Comparison of ENCODE assay signal across 8 cellular contexts in genomic region chr3:183637106-183637486, GRCh38. TPM values are rescaled to one million over a fixed set of nuclear protein-coding genes. Genes with fewer than 3 reads are reported as not detected.
A peak's percentile ranks its signal among the peaks of the same experiment; 100 is the strongest.
DNase-seq lines count a peak whose midpoint lies in the region; ATAC-seq, FAIRE-seq and TF ChIP-seq lines count a peak whose summit lies in the region.

No MANE protein-coding gene starts in this region.

- FAIRE-seq in GM12892 (lab: Jason Lieb, UNC): no peak

- H3K4me3 ChIP-seq in HEK293 (ENCODE audit: low read depth, low read length) (peak overlapping the region; percentile 90), iPS DF 6.9 (ENCODE audit: low read length) (peak overlapping the region; percentile 84; the same call in 1 of the 2 replicates), spleen (peak overlapping the region; percentile 86 to 99 (median 97))

- intact Hi-C loops in activated CD8-positive, alpha-beta T cell treated with anti-CD3 and anti-CD28 coated beads for 36 hours (cut with micrococcal nuclease): loop anchor here (5.0 kb wide), 2 partner anchors 80 to 170 kb away; partner anchors contain the start of gene KLHL6
- intact Hi-C loops in spleen (cut with DNase I; ENCODE audit: low total_unique reads): no loop called here

- H3K9me3 ChIP-seq in HEK293 (ENCODE audit: control insufficient read depth, insufficient read depth, low read depth, low read length) (no peaks in the 10 kb centered on the region), iPS DF 6.9 (ENCODE audit: control insufficient read depth, insufficient read depth, low read length) (no peaks in the 10 kb centered on the region), spleen (no peaks in the 10 kb centered on the region)

- CTCF ChIA-PET in HEK293 (lab: Yijun Ruan, JAX): interaction anchor here (0.7 to 1.4 kb wide), 2 partner anchors 130 to 1627 kb away, joined by 3 to 4 read pairs; no protein-coding TSS in a partner anchor
- CTCF ChIA-PET in activated CD8-positive, alpha-beta T cell treated with anti-CD3 and anti-CD28 coated beads for 36 hours (lab: Charles Lee): interaction anchor here (0.9 to 3.4 kb wide), 7 partner anchors 8 to 168 kb away, joined by 3 to 15 read pairs (median 3); partner anchors contain the start of gene YEATS2

- no peak for ATAC-seq in activated CD8-positive, alpha-beta T cell treated with anti-CD3 and anti-CD28 coated beads for 36 hours

- H3K4me3 Mint-ChIP-seq in activated CD8-positive, alpha-beta T cell treated with anti-CD3 and anti-CD28 coated beads for 36 hours: peak overlapping the region; percentile 87

- TF ChIP-seq POLR2A in spleen (IDR thresholded peaks at IDR 0.05): no peak
- no peak for TF ChIP-seq POLR2A in GM12892 (IDR thresholded peaks at IDR 0.05; ENCODE audit: low read depth, low read length)

- POLR2A ChIA-PET in HEK293 (lab: Yijun Ruan, JAX): interaction anchor here (1.0 to 1.9 kb wide), 3 partner anchors 33 to 61 kb away, joined by 3 to 5 read pairs (median 3); partner anchors contain the start of gene YEATS2
- POLR2A ChIA-PET in activated CD8-positive, alpha-beta T cell treated with anti-CD3 and anti-CD28 coated beads for 36 hours (lab: Charles Lee): interaction anchor here (1.0 to 5.3 kb wide), 5 partner anchors 10 to 123 kb away, joined by 3 to 42 read pairs (median 5); partner anchors contain the start of gene YEATS2

- DNase-seq in activated CD8-positive, alpha-beta T cell treated with anti-CD3 and anti-CD28 coated beads for 36 hours: no peak
- DNase-seq in iPS DF 6.9 (ENCODE audit: low read depth, low spot score): no peak
- DNase-seq in spleen: no peak
- no peak for DNase-seq in kidney glomerular epithelial cell (lab: John Stamatoyannopoulos, UW)
- no peak for DNase-seq in cerebellum (ENCODE audit: low spot score)
- DNase-seq in NK-92 treated with Interleukin-12 subunit alpha and Interleukin-12 subunit beta, amount 100 ng/mL, for 24 hours (lab: John Stamatoyannopoulos, UW): no peak
- DNase-seq in GM12892 (ENCODE audit: insufficient read length): no peak

- H3K4me1 ChIP-seq in HEK293 (ENCODE audit: control insufficient read depth, insufficient read depth, low read length) (peaks cover 5% of the 10 kb centered on the region; the same call in 1 of the 2 replicates), iPS DF 6.9 (ENCODE audit: control insufficient read depth, insufficient read depth, low read length) (no peaks in the 10 kb centered on the region), spleen (peaks cover 15 to 55% (median 30%) of the 10 kb centered on the region in 6 donors)

- no peaks in the 10 kb centered on the region for H3K27me3 Mint-ChIP-seq in activated CD8-positive, alpha-beta T cell treated with anti-CD3 and anti-CD28 coated beads for 36 hours

- no peaks in the 10 kb centered on the region for H3K36me3 Mint-ChIP-seq in activated CD8-positive, alpha-beta T cell treated with anti-CD3 and anti-CD28 coated beads for 36 hours (ENCODE audit: low read depth)

- TF ChIP-seq CTCF in HEK293 (tag by site-specific recombination; IDR thresholded peaks at IDR 0.05) (no peak), spleen (IDR thresholded peaks at IDR 0.05 in 8 of 11, conservative IDR thresholded peaks at IDR 0.05 in 3 of 11) (no peak)
- TF ChIP-seq CTCF in activated CD8-positive, alpha-beta T cell treated with anti-CD3 and anti-CD28 coated beads for 36 hours (IDR thresholded peaks at IDR 0.05): no peak

- no CpG with 5 or more reads among the region's 6 CpGs for WGBS in iPS DF 6.9 (ENCODE audit: insufficient coverage, insufficient read length)
- 29 to 50% (median 41%) methylated on average over 6 of the region's 6 CpGs for WGBS in spleen, 5 donors

- peaks cover 43% of the 10 kb centered on the region for H3K4me1 Mint-ChIP-seq in activated CD8-positive, alpha-beta T cell treated with anti-CD3 and anti-CD28 coated beads for 36 hours (ENCODE audit: low read depth)

- H3K27me3 ChIP-seq in iPS DF 6.9 (ENCODE audit: control insufficient read depth, insufficient read depth, low read length) (no peaks in the 10 kb centered on the region), spleen (replicated peaks in 1 of 7) (no peaks in the 10 kb centered on the region)

- H3K27ac Mint-ChIP-seq in activated CD8-positive, alpha-beta T cell treated with anti-CD3 and anti-CD28 coated beads for 36 hours: peak overlapping the region; percentile 94

- peak overlapping the region; percentile 82 for H3K27ac ChIP-seq in HEK293 (ENCODE audit: extremely low read depth, low read depth, low read length)
- H3K27ac ChIP-seq in iPS DF 6.9 (ENCODE audit: low read length): no peak overlapping the region
- H3K27ac ChIP-seq in spleen: peak overlapping the region; percentile 98 to 100 (median 100)

- no peaks in the 10 kb centered on the region for H3K9me3 Mint-ChIP-seq in activated CD8-positive, alpha-beta T cell treated with anti-CD3 and anti-CD28 coated beads for 36 hours

- no peaks in the 10 kb centered on the region for H3K36me3 ChIP-seq in HEK293 (ENCODE audit: control insufficient read depth in 2 of 2, insufficient read depth in 1 of 2, low read length in 2 of 2)
- no peaks in the 10 kb centered on the region for H3K36me3 ChIP-seq in iPS DF 6.9 (ENCODE audit: control insufficient read depth, insufficient read depth, low read length)
- H3K36me3 ChIP-seq in spleen: no peaks in the 10 kb centered on the region

TF ChIP-seq in HEK293, 187 proteins besides CTCF, POLR2A, EP300 and RAD21:
- TF ChIP-seq PRDM2 (tag by site-specific recombination; IDR thresholded peaks at IDR 0.05; ENCODE audit: borderline replicate concordance): no peak
- TF ChIP-seq ZNF214 (tag by site-specific recombination; IDR thresholded peaks at IDR 0.05; ENCODE audit: borderline replicate concordance): no peak
- TF ChIP-seq ZNF514 (tag by site-specific recombination; IDR thresholded peaks at IDR 0.05): no peak
- peak; percentile 42; the same call in 1 of the 2 replicates for TF ChIP-seq ZNF692 (tag by site-specific recombination; IDR thresholded peaks at IDR 0.05)
- TF ChIP-seq MEIS1 (CRISPR knock-in tag; IDR thresholded peaks at IDR 0.05; ENCODE audit: borderline replicate concordance): no peak
- 0 out of 2 replicates have a peak, but pooled peaks have one; percentile 3 for TF ChIP-seq ZBTB17 (tag by site-specific recombination; IDR thresholded peaks at IDR 0.05)

RNA-seq across cellular contexts. Expression of gene KLHL24, which starts 1.7 kb away (rescaled TPM):
- total RNA-seq in activated CD8-positive, alpha-beta T cell treated with anti-CD3 and anti-CD28 coated beads for 36 hours: 10 to 100 TPM; 10.5 to 10.8 TPM
- 100 to 1,000 TPM in 3 of 7 donors, 10 to 100 TPM in 4; 48.8 to 148 (median 69.1) TPM for total RNA-seq in spleen
- polyA plus RNA-seq in spleen: 10 to 100 TPM in 2 of 3 donors, 1 to 10 TPM in 1; 5.0 to 13.5 (median 12.0) TPM
- 138 TPM for total RNA-seq in cerebellum
- polyA plus RNA-seq in GM12892 (2012; ENCODE audit: missing spikeins): 5.8 TPM

Comparison
In these comparisons a context has a peak if more than half of its experiments do, and no peak if none do; other contexts are left out.
1. RNA of gene KLHL24, which starts 1.7 kb away (total RNA-seq): 138 TPM in cerebellum (single experiment) and 48.8 to 148 TPM in spleen; 10.5 to 10.8 TPM in activated CD8-positive, alpha-beta T cell treated with anti-CD3 and anti-CD28 coated beads for 36 hours; every median in the first group is over 4 times any median in the second.
2. Peak in every context shown above with its lines, with median percentiles within 50 percentile points of each other: H3K4me3 ChIP-seq.